In genomic region chr3:90134090-90134489, GRCh38 we compare ENCODE assay signal across 7 cellular contexts.
"Had no signal": no experiment of that assay in that cellular context is flagged by ENCODE, and none has a peak within 500 bp of the region (broad histone marks: within the 10 kb centered on the region; RNA-seq: fewer than 3 reads in every experiment).

No MANE protein-coding gene starts in this region.

- ATAC-seq: GM12878 had no signal

- H3K4me3 ChIP-seq: GM12878 had no signal

- FAIRE-seq: GM12878, GM12891, GM12892, GM18507, GM19239 had no signal

- DNase-seq: GDM1, GF-D8 had no signal
